1 cellular context compared by ENCODE assay signal in the genomic region with DNA sequence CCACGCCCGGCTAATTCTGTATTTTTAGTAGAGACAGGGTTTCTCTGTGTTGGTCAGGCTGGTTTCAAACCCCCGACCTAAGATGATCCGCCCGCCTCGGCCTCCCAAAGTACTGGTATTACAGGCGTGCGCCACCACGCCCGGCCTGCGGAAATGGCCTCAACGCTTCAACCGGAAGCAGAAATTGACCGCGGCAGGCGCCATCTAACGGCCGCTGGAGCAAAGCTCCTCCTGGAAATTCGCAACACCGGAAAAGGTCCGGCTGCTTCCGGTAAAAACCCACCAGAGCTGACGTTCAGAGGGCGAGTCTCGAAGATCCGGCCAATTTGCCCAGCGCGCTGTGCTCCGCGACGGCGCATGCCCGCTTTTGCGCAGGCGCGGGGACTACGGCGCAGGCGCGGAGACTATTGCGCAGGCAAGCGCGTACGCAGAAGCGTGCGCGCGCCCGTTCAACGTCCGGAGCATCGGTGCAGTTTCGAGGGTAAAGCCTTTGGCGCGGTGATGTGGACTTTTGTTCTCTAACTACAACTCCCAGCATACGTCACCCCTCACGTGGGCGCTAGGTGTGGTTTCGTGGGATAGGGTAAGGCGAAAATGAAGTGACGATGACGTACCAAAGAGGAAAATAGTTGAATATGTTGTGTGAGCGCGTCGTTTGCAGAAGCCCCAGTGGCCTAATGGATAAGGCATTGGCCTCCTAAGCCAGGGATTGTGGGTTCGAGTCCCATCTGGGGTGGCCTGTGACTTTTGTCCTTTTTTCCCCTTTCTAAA.
A peak's percentile ranks its signal among the peaks of the same experiment; 100 is the strongest.
TF ChIP-seq lines count a peak whose summit lies in the region.

No MANE protein-coding gene starts in this region.

TF ChIP-seq in K562, 482 proteins besides CTCF, POLR2A, EP300 and RAD21 (continued from another document and continues in another):
- TF ChIP-seq, protein P1, sequence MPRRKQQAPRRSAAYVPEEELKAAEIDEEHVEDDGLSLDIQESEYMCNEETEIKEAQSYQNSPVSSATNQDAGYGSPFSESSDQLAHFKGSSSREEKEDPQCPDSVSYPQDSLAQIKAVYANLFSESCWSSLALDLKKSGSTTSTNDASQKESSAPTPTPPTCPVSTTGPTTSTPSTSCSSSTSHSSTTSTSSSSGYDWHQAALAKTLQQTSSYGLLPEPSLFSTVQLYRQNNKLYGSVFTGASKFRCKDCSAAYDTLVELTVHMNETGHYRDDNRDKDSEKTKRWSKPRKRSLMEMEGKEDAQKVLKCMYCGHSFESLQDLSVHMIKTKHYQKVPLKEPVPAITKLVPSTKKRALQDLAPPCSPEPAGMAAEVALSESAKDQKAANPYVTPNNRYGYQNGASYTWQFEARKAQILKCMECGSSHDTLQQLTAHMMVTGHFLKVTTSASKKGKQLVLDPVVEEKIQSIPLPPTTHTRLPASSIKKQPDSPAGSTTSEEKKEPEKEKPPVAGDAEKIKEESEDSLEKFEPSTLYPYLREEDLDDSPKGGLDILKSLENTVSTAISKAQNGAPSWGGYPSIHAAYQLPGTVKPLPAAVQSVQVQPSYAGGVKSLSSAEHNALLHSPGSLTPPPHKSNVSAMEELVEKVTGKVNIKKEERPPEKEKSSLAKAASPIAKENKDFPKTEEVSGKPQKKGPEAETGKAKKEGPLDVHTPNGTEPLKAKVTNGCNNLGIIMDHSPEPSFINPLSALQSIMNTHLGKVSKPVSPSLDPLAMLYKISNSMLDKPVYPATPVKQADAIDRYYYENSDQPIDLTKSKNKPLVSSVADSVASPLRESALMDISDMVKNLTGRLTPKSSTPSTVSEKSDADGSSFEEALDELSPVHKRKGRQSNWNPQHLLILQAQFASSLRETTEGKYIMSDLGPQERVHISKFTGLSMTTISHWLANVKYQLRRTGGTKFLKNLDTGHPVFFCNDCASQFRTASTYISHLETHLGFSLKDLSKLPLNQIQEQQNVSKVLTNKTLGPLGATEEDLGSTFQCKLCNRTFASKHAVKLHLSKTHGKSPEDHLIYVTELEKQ (CRISPR knock-in tag; IDR thresholded peaks at IDR 0.05): no peak
- TF ChIP-seq BCOR (IDR thresholded peaks at IDR 0.05): peak; percentile 98
- TF ChIP-seq, protein P2, sequence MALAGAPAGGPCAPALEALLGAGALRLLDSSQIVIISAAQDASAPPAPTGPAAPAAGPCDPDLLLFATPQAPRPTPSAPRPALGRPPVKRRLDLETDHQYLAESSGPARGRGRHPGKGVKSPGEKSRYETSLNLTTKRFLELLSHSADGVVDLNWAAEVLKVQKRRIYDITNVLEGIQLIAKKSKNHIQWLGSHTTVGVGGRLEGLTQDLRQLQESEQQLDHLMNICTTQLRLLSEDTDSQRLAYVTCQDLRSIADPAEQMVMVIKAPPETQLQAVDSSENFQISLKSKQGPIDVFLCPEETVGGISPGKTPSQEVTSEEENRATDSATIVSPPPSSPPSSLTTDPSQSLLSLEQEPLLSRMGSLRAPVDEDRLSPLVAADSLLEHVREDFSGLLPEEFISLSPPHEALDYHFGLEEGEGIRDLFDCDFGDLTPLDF (CRISPR knock-in tag; IDR thresholded peaks at IDR 0.05): peak; percentile 92
- TF ChIP-seq, protein P3, sequence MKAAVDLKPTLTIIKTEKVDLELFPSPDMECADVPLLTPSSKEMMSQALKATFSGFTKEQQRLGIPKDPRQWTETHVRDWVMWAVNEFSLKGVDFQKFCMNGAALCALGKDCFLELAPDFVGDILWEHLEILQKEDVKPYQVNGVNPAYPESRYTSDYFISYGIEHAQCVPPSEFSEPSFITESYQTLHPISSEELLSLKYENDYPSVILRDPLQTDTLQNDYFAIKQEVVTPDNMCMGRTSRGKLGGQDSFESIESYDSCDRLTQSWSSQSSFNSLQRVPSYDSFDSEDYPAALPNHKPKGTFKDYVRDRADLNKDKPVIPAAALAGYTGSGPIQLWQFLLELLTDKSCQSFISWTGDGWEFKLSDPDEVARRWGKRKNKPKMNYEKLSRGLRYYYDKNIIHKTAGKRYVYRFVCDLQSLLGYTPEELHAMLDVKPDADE (conservative IDR thresholded peaks at IDR 0.05; ENCODE audit: control insufficient read depth, low read depth, low read length): peak; percentile 96
- TF ChIP-seq, protein P4, sequence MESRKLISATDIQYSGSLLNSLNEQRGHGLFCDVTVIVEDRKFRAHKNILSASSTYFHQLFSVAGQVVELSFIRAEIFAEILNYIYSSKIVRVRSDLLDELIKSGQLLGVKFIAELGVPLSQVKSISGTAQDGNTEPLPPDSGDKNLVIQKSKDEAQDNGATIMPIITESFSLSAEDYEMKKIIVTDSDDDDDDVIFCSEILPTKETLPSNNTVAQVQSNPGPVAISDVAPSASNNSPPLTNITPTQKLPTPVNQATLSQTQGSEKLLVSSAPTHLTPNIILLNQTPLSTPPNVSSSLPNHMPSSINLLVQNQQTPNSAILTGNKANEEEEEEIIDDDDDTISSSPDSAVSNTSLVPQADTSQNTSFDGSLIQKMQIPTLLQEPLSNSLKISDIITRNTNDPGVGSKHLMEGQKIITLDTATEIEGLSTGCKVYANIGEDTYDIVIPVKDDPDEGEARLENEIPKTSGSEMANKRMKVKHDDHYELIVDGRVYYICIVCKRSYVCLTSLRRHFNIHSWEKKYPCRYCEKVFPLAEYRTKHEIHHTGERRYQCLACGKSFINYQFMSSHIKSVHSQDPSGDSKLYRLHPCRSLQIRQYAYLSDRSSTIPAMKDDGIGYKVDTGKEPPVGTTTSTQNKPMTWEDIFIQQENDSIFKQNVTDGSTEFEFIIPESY (CRISPR knock-in tag; IDR thresholded peaks at IDR 0.05): peak; percentile 96
- peak; percentile 94 for TF ChIP-seq CEBPG (CRISPR knock-in tag; IDR thresholded peaks at IDR 0.05)
- TF ChIP-seq CEBPG (tag; conservative IDR thresholded peaks at IDR 0.05 in 1 of 2, IDR thresholded peaks at IDR 0.05 in 1 of 2): peak; percentile 92 to 96
- TF ChIP-seq ZNF644 (tag; IDR thresholded peaks at IDR 0.05; ENCODE audit: low read depth): peak; percentile 31; the same call in 1 of the 2 replicates
- no peak for TF ChIP-seq TGIF2 (CRISPR knock-in tag; IDR thresholded peaks at IDR 0.05)
- TF ChIP-seq SLC30A9 (CRISPR knock-in tag; IDR thresholded peaks at IDR 0.05): no peak
- TF ChIP-seq SAFB (IDR thresholded peaks at IDR 0.05; ENCODE audit: borderline replicate concordance, low read depth, low read length): no peak
- TF ChIP-seq SOX6 (IDR thresholded peaks at IDR 0.05): peak; percentile 82
- TF ChIP-seq EZH2 (IDR thresholded peaks at IDR 0.05; ENCODE audit: borderline replicate concordance, low read depth, low read length): no peak
- TF ChIP-seq, protein P5, sequence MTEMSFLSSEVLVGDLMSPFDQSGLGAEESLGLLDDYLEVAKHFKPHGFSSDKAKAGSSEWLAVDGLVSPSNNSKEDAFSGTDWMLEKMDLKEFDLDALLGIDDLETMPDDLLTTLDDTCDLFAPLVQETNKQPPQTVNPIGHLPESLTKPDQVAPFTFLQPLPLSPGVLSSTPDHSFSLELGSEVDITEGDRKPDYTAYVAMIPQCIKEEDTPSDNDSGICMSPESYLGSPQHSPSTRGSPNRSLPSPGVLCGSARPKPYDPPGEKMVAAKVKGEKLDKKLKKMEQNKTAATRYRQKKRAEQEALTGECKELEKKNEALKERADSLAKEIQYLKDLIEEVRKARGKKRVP (CRISPR knock-in tag; IDR thresholded peaks at IDR 0.05): peak; percentile 65
- TF ChIP-seq POLR2AphosphoS5 (IDR thresholded peaks at IDR 0.05; ENCODE audit: control insufficient read depth, insufficient read depth, low read depth, low read length): peak; percentile 45; the same call in 1 of the 2 replicates
- peak; percentile 78 for TF ChIP-seq CBFA2T2 (conservative IDR thresholded peaks at IDR 0.05)
- TF ChIP-seq, protein P6, sequence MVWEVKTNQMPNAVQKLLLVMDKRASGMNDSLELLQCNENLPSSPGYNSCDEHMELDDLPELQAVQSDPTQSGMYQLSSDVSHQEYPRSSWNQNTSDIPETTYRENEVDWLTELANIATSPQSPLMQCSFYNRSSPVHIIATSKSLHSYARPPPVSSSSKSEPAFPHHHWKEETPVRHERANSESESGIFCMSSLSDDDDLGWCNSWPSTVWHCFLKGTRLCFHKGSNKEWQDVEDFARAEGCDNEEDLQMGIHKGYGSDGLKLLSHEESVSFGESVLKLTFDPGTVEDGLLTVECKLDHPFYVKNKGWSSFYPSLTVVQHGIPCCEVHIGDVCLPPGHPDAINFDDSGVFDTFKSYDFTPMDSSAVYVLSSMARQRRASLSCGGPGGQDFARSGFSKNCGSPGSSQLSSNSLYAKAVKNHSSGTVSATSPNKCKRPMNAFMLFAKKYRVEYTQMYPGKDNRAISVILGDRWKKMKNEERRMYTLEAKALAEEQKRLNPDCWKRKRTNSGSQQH (CRISPR knock-in tag; IDR thresholded peaks at IDR 0.05): peak; percentile 79
- TF ChIP-seq SETDB1 (IDR thresholded peaks at IDR 0.05; ENCODE audit: low read length): peak; percentile 99
- TF ChIP-seq ZNF134 (CRISPR knock-in tag; conservative IDR thresholded peaks at IDR 0.05): peak; percentile 53; the same call in 1 of the 2 replicates
- TF ChIP-seq PCBP1 (IDR thresholded peaks at IDR 0.05; ENCODE audit: low read depth, low read length, poor library complexity, severe bottlenecking): peak; percentile 90
- peak; percentile 77 for TF ChIP-seq NBN (IDR thresholded peaks at IDR 0.05; ENCODE audit: low read depth)
- peak; percentile 99 for TF ChIP-seq ZNF511 (CRISPR knock-in tag; IDR thresholded peaks at IDR 0.05)
- TF ChIP-seq ZEB2 (IDR thresholded peaks at IDR 0.05): peak; percentile 76
- TF ChIP-seq ZNF12 (CRISPR knock-in tag; IDR thresholded peaks at IDR 0.05): peak; percentile 82
- peak; percentile 93 for TF ChIP-seq ZFX (CRISPR knock-in tag; IDR thresholded peaks at IDR 0.05)
- TF ChIP-seq ZSCAN29 (IDR thresholded peaks at IDR 0.05): 0 out of 2 replicates have a peak, but pooled peaks have one; percentile 68
- TF ChIP-seq, protein P7, sequence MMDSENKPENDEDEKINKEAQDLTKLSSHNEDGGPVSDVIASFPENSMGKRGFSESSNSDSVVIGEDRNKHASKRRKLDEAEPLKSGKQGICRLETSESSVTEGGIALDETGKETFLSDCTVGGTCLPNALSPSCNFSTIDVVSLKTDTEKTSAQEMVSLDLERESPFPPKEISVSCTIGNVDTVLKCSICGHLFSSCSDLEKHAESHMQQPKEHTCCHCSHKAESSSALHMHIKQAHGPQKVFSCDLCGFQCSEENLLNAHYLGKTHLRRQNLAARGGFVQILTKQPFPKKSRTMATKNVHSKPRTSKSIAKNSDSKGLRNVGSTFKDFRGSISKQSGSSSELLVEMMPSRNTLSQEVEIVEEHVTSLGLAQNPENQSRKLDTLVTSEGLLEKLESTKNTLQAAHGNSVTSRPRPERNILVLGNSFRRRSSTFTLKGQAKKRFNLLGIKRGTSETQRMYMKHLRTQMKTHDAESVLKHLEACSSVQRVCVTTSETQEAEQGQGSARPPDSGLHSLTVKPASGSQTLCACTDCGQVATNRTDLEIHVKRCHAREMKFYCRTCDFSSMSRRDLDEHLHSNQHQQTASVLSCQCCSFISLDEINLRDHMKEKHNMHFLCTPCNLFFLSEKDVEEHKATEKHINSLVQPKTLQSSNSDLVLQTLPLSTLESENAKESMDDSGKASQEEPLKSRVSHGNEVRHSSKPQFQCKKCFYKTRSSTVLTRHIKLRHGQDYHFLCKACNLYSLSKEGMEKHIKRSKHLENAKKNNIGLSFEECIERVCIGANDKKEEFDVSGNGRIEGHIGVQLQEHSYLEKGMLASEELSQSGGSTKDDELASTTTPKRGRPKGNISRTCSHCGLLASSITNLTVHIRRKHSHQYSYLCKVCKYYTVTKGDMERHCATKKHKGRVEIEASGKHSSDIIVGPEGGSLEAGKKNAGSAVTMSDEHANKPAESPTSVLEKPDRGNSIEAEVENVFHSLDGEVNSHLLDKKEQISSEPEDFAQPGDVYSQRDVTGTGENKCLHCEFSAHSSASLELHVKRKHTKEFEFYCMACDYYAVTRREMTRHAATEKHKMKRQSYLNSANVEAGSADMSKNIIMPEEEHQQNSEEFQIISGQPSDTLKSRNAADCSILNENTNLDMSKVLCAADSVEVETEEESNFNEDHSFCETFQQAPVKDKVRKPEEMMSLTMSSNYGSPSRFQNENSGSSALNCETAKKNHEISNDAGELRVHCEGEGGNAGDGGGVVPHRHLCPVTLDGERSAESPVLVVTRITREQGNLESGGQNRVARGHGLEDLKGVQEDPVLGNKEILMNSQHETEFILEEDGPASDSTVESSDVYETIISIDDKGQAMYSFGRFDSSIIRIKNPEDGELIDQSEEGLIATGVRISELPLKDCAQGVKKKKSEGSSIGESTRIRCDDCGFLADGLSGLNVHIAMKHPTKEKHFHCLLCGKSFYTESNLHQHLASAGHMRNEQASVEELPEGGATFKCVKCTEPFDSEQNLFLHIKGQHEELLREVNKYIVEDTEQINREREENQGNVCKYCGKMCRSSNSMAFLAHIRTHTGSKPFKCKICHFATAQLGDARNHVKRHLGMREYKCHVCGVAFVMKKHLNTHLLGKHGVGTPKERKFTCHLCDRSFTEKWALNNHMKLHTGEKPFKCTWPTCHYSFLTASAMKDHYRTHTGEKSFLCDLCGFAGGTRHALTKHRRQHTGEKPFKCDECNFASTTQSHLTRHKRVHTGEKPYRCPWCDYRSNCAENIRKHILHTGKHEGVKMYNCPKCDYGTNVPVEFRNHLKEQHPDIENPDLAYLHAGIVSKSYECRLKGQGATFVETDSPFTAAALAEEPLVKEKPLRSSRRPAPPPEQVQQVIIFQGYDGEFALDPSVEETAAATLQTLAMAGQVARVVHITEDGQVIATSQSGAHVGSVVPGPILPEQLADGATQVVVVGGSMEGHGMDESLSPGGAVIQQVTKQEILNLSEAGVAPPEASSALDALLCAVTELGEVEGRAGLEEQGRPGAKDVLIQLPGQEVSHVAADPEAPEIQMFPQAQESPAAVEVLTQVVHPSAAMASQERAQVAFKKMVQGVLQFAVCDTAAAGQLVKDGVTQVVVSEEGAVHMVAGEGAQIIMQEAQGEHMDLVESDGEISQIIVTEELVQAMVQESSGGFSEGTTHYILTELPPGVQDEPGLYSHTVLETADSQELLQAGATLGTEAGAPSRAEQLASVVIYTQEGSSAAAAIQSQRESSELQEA (IDR thresholded peaks at IDR 0.05; ENCODE audit: low read depth): peak; percentile 82
- no peak for TF ChIP-seq ZFPM2 (CRISPR knock-in tag; IDR thresholded peaks at IDR 0.05)
- no peak for TF ChIP-seq ZNF512 (tag; IDR thresholded peaks at IDR 0.05)
- TF ChIP-seq ZNF175 (CRISPR knock-in tag; IDR thresholded peaks at IDR 0.05; ENCODE audit: low read depth): peak; percentile 86
- TF ChIP-seq HNRNPL (IDR thresholded peaks at IDR 0.05; ENCODE audit: low read depth, low read length): 0 out of 2 replicates have a peak, but pooled peaks have one; percentile 55
- TF ChIP-seq CBFA2T3 (IDR thresholded peaks at IDR 0.05): no peak
- TF ChIP-seq ZNF695 (CRISPR knock-in tag; IDR thresholded peaks at IDR 0.05): no peak
- TF ChIP-seq MCM2 (IDR thresholded peaks at IDR 0.05; ENCODE audit: low read depth): no peak
- no peak for TF ChIP-seq PURB (CRISPR knock-in tag; IDR thresholded peaks at IDR 0.05; ENCODE audit: low read depth)
